In genomic region chr1:193606035-193606434, GRCh38 we compare ENCODE assay signal across 17 cellular contexts.
A peak's percentile ranks its signal among the peaks of the same experiment; 100 is the strongest.
DNase-seq lines count a peak whose midpoint lies in the region; ATAC-seq and TF ChIP-seq lines count a peak whose summit lies in the region.
"Had no signal": no experiment of that assay in that cellular context is flagged by ENCODE, and none has a peak within 500 bp of the region (broad histone marks: within the 10 kb centered on the region; RNA-seq: fewer than 3 reads in every experiment).

No MANE protein-coding gene starts in this region.

- DNase-seq in SK-N-SH (no peak), NCI-H526 treated with DMSO at 0.1 percent for 48 hours (lab: John Stamatoyannopoulos, UW) (peak; percentile 56), inferior parietal cortex (ENCODE audit: extremely low spot score) (no peak), Caco-2 (no peak), coronary artery (ENCODE audit: low spot score) (no peak)
- no peak for DNase-seq in activated T-helper 2 cell treated with anti-CD3 and anti-CD28 coated beads, Interferon-gamma antibody, Interleukin-2, Interleukin-4, amounts not matched to agents 10 μg/mL and 5 μg/mL and 100 μg/mL, durations not matched to agents 14 hours and 24 hours and 36 hours (ENCODE audit: low spot score)
- DNase-seq in stimulated activated effector memory CD8-positive, alpha-beta T cell treated with anti-CD3 and anti-CD28 coated beads, Interleukin-12 subunit alpha, Interleukin-12 subunit beta, amount 100 ng/mL, for 72 hours (ENCODE audit: low spot score in 2 of 2), result no peak
- DNase-seq: AML-193, DMS153, DMS79 treated with DMSO at 0.1 percent for 48 hours, EL, GM23248 had no signal

- peak overlapping the region; percentile 14 for H3K27ac Mint-ChIP-seq in activated T-helper 2 cell treated with anti-CD3 and anti-CD28 coated beads, Interferon-gamma antibody, Interleukin-2, Interleukin-4, amounts not matched to agents 10 μg/mL and 5 μg/mL and 100 μg/mL, durations not matched to agents 14 hours and 24 hours and 36 hours
- peak overlapping the region; percentile 79 for H3K27ac Mint-ChIP-seq in stimulated activated effector memory CD8-positive, alpha-beta T cell treated with anti-CD3 and anti-CD28 coated beads, Interleukin-12 subunit alpha, Interleukin-12 subunit beta, amount 100 ng/mL, for 72 hours
- H3K27ac Mint-ChIP-seq in Caco-2 (ENCODE audit: unreplicated experiment), result no peak overlapping the region

- H3K9me3 ChIP-seq in SK-N-SH (no peaks in the 10 kb centered on the region), Caco-2 (no peaks in the 10 kb centered on the region)
- H3K9me3 ChIP-seq: BLaER1 had no signal

- no peak overlapping the region for H3K4me2 ChIP-seq in SK-N-SH
- H3K4me2 ChIP-seq: BLaER1 had no signal

- H3K4me3 Mint-ChIP-seq in activated T-helper 2 cell treated with anti-CD3 and anti-CD28 coated beads, Interferon-gamma antibody, Interleukin-2, Interleukin-4, amounts not matched to agents 10 μg/mL and 5 μg/mL and 100 μg/mL, durations not matched to agents 14 hours and 24 hours and 36 hours (ENCODE audit: low read depth), result no peak overlapping the region
- H3K4me3 Mint-ChIP-seq in stimulated activated effector memory CD8-positive, alpha-beta T cell treated with anti-CD3 and anti-CD28 coated beads, Interleukin-12 subunit alpha, Interleukin-12 subunit beta, amount 100 ng/mL, for 72 hours, result peak overlapping the region; percentile 51
- no peak overlapping the region for H3K4me3 Mint-ChIP-seq in Caco-2 (ENCODE audit: unreplicated experiment)

- TF ChIP-seq EP300 in SK-N-SH (IDR thresholded peaks at IDR 0.05; ENCODE audit: borderline replicate concordance in 1 of 2, low read depth in 1 of 2, low read length in 1 of 2), result no peak

- H3K9ac ChIP-seq in SK-N-SH, result no peak overlapping the region
- H3K9ac ChIP-seq: BLaER1, GM23248 had no signal

- no TSS peak for BruUV-seq in Caco-2 (replicated peaks; lab: Mats Ljungman, UMichigan)

- no peak for TF ChIP-seq RAD21 in SK-N-SH (IDR thresholded peaks at IDR 0.05; ENCODE audit: low read length)

- POLR2A ChIA-PET in SK-N-SH (lab: Yijun Ruan, JAX), result no interaction called here
- POLR2A ChIA-PET in Caco-2 (lab: Charles Lee), result no interaction called here

- WGBS in SK-N-SH (ENCODE audit: low lambda C conversion rate), result 67% methylated on average over 5 of the region's 5 CpGs

- TF ChIP-seq CTCF in SK-N-SH (IDR thresholded peaks at IDR 0.05) (no peak), Caco-2 (IDR thresholded peaks at IDR 0.05; ENCODE audit: insufficient read depth in 1 of 2, low read depth in 1 of 2, low read length in 1 of 2, severe bottlenecking in 1 of 2, unreplicated experiment in 1 of 2) (no peak), coronary artery (IDR thresholded peaks at IDR 0.05) (no peak)

- H3K36me3 ChIP-seq in SK-N-SH (replicated peaks in 1 of 2; ENCODE audit: control insufficient read depth in 1 of 2, insufficient read depth in 2 of 2, low read length in 1 of 2), result no peaks in the 10 kb centered on the region
- no peaks in the 10 kb centered on the region for H3K36me3 ChIP-seq in Caco-2 (ENCODE audit: control insufficient read depth, insufficient read depth, low read length)
- H3K36me3 ChIP-seq: BLaER1 had no signal

- H3K36me3 Mint-ChIP-seq in activated T-helper 2 cell treated with anti-CD3 and anti-CD28 coated beads, Interferon-gamma antibody, Interleukin-2, Interleukin-4, amounts not matched to agents 10 μg/mL and 5 μg/mL and 100 μg/mL, durations not matched to agents 14 hours and 24 hours and 36 hours (ENCODE audit: low read depth), result peaks cover 47% of the 10 kb centered on the region
- H3K36me3 Mint-ChIP-seq in stimulated activated effector memory CD8-positive, alpha-beta T cell treated with anti-CD3 and anti-CD28 coated beads, Interleukin-12 subunit alpha, Interleukin-12 subunit beta, amount 100 ng/mL, for 72 hours, result peaks cover 7% of the 10 kb centered on the region
- no peaks in the 10 kb centered on the region for H3K36me3 Mint-ChIP-seq in Caco-2 (ENCODE audit: insufficient read depth, unreplicated experiment)

- H2AFZ ChIP-seq in SK-N-SH (ENCODE audit: low read depth), result peak overlapping the region; percentile 47; the same call in 1 of the 2 replicates
- H2AFZ ChIP-seq: GM23248 had no signal

- intact Hi-C loops in activated T-helper 2 cell treated with anti-CD3 and anti-CD28 coated beads, Interferon-gamma antibody, Interleukin-2, Interleukin-4, amounts not matched to agents 10 μg/mL and 5 μg/mL and 100 μg/mL, durations not matched to agents 14 hours and 24 hours and 36 hours (cut with micrococcal nuclease), result loop anchor here (5.0 to 10.0 kb wide), 3 partner anchors 151 to 196 kb away; no protein-coding TSS in a partner anchor
- intact Hi-C loops in Caco-2 (cut with micrococcal nuclease; ENCODE audit: unreplicated experiment), result no loop called here

- no peak for ATAC-seq in SK-N-SH treated with all-trans-retinoic acid at 6 μM for 48 hours
- ATAC-seq in stimulated activated effector memory CD8-positive, alpha-beta T cell treated with anti-CD3 and anti-CD28 coated beads, Interleukin-12 subunit alpha, Interleukin-12 subunit beta, amount 100 ng/mL, for 72 hours, result no peak
- ATAC-seq: HCT116, HepG2 had no signal

- H3K27me3 ChIP-seq in SK-N-SH (ENCODE audit: insufficient read depth), result no peaks in the 10 kb centered on the region
- H3K27me3 ChIP-seq in Caco-2 (replicated peaks; ENCODE audit: control insufficient read depth, insufficient read depth, low read length), result no peaks in the 10 kb centered on the region
- H3K27me3 ChIP-seq: BLaER1 had no signal

- peaks cover 52% of the 10 kb centered on the region for H3K9me3 Mint-ChIP-seq in activated T-helper 2 cell treated with anti-CD3 and anti-CD28 coated beads, Interferon-gamma antibody, Interleukin-2, Interleukin-4, amounts not matched to agents 10 μg/mL and 5 μg/mL and 100 μg/mL, durations not matched to agents 14 hours and 24 hours and 36 hours
- H3K9me3 Mint-ChIP-seq in stimulated activated effector memory CD8-positive, alpha-beta T cell treated with anti-CD3 and anti-CD28 coated beads, Interleukin-12 subunit alpha, Interleukin-12 subunit beta, amount 100 ng/mL, for 72 hours, result peaks cover 3% of the 10 kb centered on the region
- no peaks in the 10 kb centered on the region for H3K9me3 Mint-ChIP-seq in Caco-2 (ENCODE audit: unreplicated experiment)

- H3K27ac ChIP-seq in SK-N-SH (ENCODE audit: low read depth in 2 of 2, low read length in 1 of 2), result no peak overlapping the region
- no peak overlapping the region for H3K27ac ChIP-seq in coronary artery
- H3K27ac ChIP-seq: 22Rv1, BLaER1, GM23248 had no signal

- H3K4me3 ChIP-seq in SK-N-SH (ENCODE audit: low read depth in 2 of 2, low read length in 1 of 2) (no peak overlapping the region), Caco-2 (ENCODE audit: low read depth, low read length) (no peak overlapping the region), coronary artery (no peak overlapping the region)
- H3K4me3 ChIP-seq: BLaER1, GM23248 had no signal

- H4K20me1 ChIP-seq in SK-N-SH (ENCODE audit: insufficient read depth), result no peaks in the 10 kb centered on the region
- H4K20me1 ChIP-seq: BLaER1 had no signal

- peaks cover 46% of the 10 kb centered on the region for H3K4me1 Mint-ChIP-seq in activated T-helper 2 cell treated with anti-CD3 and anti-CD28 coated beads, Interferon-gamma antibody, Interleukin-2, Interleukin-4, amounts not matched to agents 10 μg/mL and 5 μg/mL and 100 μg/mL, durations not matched to agents 14 hours and 24 hours and 36 hours (ENCODE audit: low read depth)
- H3K4me1 Mint-ChIP-seq in stimulated activated effector memory CD8-positive, alpha-beta T cell treated with anti-CD3 and anti-CD28 coated beads, Interleukin-12 subunit alpha, Interleukin-12 subunit beta, amount 100 ng/mL, for 72 hours, result peaks cover 54% of the 10 kb centered on the region
- H3K4me1 Mint-ChIP-seq in Caco-2 (ENCODE audit: low read depth, unreplicated experiment), result no peaks in the 10 kb centered on the region

- no peaks in the 10 kb centered on the region for H3K79me2 ChIP-seq in SK-N-SH (ENCODE audit: insufficient read depth)

- H3K27me3 Mint-ChIP-seq in activated T-helper 2 cell treated with anti-CD3 and anti-CD28 coated beads, Interferon-gamma antibody, Interleukin-2, Interleukin-4, amounts not matched to agents 10 μg/mL and 5 μg/mL and 100 μg/mL, durations not matched to agents 14 hours and 24 hours and 36 hours (ENCODE audit: low read depth), result no peaks in the 10 kb centered on the region
- no peaks in the 10 kb centered on the region for H3K27me3 Mint-ChIP-seq in Caco-2 (ENCODE audit: insufficient read depth, unreplicated experiment)

- H3K9me2 ChIP-seq in SK-N-SH, result no peaks in the 10 kb centered on the region

- CTCF ChIA-PET in SK-N-SH (lab: Yijun Ruan, JAX) (interaction anchor here (1.0 kb wide), 1 partner anchor 16 kb away, joined by 3 read pairs; no protein-coding TSS in a partner anchor), Caco-2 (lab: Charles Lee) (no interaction called here)

- no peaks in the 10 kb centered on the region for H3F3A ChIP-seq in SK-N-SH (replicated peaks; ENCODE audit: insufficient read depth)

- H3K4me1 ChIP-seq in SK-N-SH (ENCODE audit: control insufficient read depth in 1 of 2, insufficient read depth in 2 of 2, low read depth in 1 of 2, low read length in 1 of 2), result no peaks in the 10 kb centered on the region; a peak in 1 of 4 replicates
- no peaks in the 10 kb centered on the region for H3K4me1 ChIP-seq in Caco-2
- H3K4me1 ChIP-seq: BLaER1 had no signal

TF ChIP-seq in SK-N-SH, 30 proteins besides CTCF, POLR2A, EP300 and RAD21:
- TF ChIP-seq MAX (IDR thresholded peaks at IDR 0.05; ENCODE audit: low read depth) (no peak), GATA2 (CRISPR knock-in tag; IDR thresholded peaks at IDR 0.05) (no peak), MXI1 (IDR thresholded peaks at IDR 0.05; ENCODE audit: low read depth, low read length) (no peak), TCF12 (IDR thresholded peaks at IDR 0.05) (no peak)

TF ChIP-seq in SK-N-SH treated with all-trans-retinoic acid at 6 μM for 48 hours, 23 proteins besides CTCF, POLR2A, EP300 and RAD21:
- no peak for TF ChIP-seq TOX (CRISPR knock-in tag; IDR thresholded peaks at IDR 0.05; ENCODE audit: borderline replicate concordance)
